Comparison of ENCODE assay signal across 9 cellular contexts in the genomic region with DNA sequence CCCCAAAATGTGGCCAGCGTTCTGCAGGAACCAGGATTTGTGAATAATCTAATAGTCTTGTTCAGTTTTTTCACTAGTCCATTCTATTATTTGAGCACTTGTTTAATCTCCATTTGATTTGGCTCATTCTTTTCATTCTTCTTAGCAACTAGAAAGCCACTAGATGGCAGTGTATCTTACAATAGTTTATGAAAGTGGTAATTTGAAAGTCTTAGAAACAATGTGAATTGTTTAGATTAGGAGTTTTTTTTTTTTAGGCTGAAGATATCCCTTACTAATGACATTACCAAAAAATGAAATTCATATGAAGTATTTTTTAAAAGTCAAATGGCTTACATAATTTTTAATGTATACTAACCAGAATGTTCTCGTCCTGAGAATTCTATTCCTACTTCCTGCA. TPM values are rescaled to one million over a fixed set of nuclear protein-coding genes. Genes with fewer than 3 reads are reported as not detected.
DNase-seq lines count a peak whose midpoint lies in the region; TF ChIP-seq lines count a peak whose summit lies in the region.
"Had no signal": no experiment of that assay in that cellular context is flagged by ENCODE, and none has a peak within 500 bp of the region (broad histone marks: within the 10 kb centered on the region; RNA-seq: fewer than 3 reads in every experiment).

No MANE protein-coding gene starts in this region.

- no peak overlapping the region for H3K4me2 ChIP-seq in MM.1S (ENCODE audit: low read depth, low read length)

- no peak overlapping the region for H3K4me3 ChIP-seq in MM.1S (ENCODE audit: low read length)

- no peaks in the 10 kb centered on the region for H3K79me2 ChIP-seq in MM.1S (ENCODE audit: low read length)

- H3K9ac ChIP-seq in MM.1S (ENCODE audit: low read length): no peak overlapping the region

- H3K36me3 ChIP-seq in MM.1S (replicated peaks; ENCODE audit: insufficient read depth, low read length): no peaks in the 10 kb centered on the region

- H3K9me3 ChIP-seq in MM.1S (replicated peaks; ENCODE audit: insufficient read depth, low read length): no peaks in the 10 kb centered on the region

- H3K4me1 Mint-ChIP-seq in brain (no peaks in the 10 kb centered on the region), nephron progenitor cell (peaks cover 13% of the 10 kb centered on the region)
- peaks cover 19% of the 10 kb centered on the region for H3K4me1 Mint-ChIP-seq in activated naive CD4-positive, alpha-beta T cell treated with anti-CD3 and anti-CD28 coated beads, Interleukin-2, amount 10 ng/mL, durations not matched to agents 7 days and 5 days
- peaks cover 26% of the 10 kb centered on the region for H3K4me1 Mint-ChIP-seq in activated T-helper 2 cell treated with anti-CD3 and anti-CD28 coated beads, Interferon-gamma antibody, Interleukin-2, Interleukin-4, amounts not matched to agents 10 μg/mL and 5 μg/mL and 100 μg/mL, durations not matched to agents 14 hours and 24 hours and 36 hours (ENCODE audit: low read depth)

- no peaks in the 10 kb centered on the region for H4K20me1 ChIP-seq in MM.1S (ENCODE audit: insufficient read depth, low read length)

- CTCF ChIA-PET in activated naive CD4-positive, alpha-beta T cell treated with anti-CD3 and anti-CD28 coated beads, Interleukin-2, amount 10 ng/mL, durations not matched to agents 7 days and 5 days (lab: Charles Lee): interaction anchor here (0.7 to 3.1 kb wide), 3 partner anchors 12 to 284 kb away, joined by 3 to 10 read pairs (median 4); no protein-coding TSS in a partner anchor

- intact Hi-C loops in activated T-helper 2 cell treated with anti-CD3 and anti-CD28 coated beads, Interferon-gamma antibody, Interleukin-2, Interleukin-4, amounts not matched to agents 10 μg/mL and 5 μg/mL and 100 μg/mL, durations not matched to agents 14 hours and 24 hours and 36 hours (cut with micrococcal nuclease): loop anchor here (5.0 kb wide), 1 partner anchor 283 kb away; no protein-coding TSS in a partner anchor

- no peak overlapping the region for H2AFZ ChIP-seq in MM.1S (ENCODE audit: low read length)

- H3K27ac Mint-ChIP-seq in brain (peak overlapping the region in 1 of 5 experiments; percentile 50), nephron progenitor cell (no peak overlapping the region)
- H3K27ac Mint-ChIP-seq in activated naive CD4-positive, alpha-beta T cell treated with anti-CD3 and anti-CD28 coated beads, Interleukin-2, amount 10 ng/mL, durations not matched to agents 7 days and 5 days: no peak overlapping the region
- H3K27ac Mint-ChIP-seq in activated T-helper 2 cell treated with anti-CD3 and anti-CD28 coated beads, Interferon-gamma antibody, Interleukin-2, Interleukin-4, amounts not matched to agents 10 μg/mL and 5 μg/mL and 100 μg/mL, durations not matched to agents 14 hours and 24 hours and 36 hours: no peak overlapping the region
- H3K27ac Mint-ChIP-seq: activated naive CD8-positive, alpha-beta T cell treated with anti-CD3 and anti-CD28 coated beads, Interleukin-2, amount 10 ng/mL, durations not matched to agents 7 days and 5 days had no signal

- peaks cover 19% of the 10 kb centered on the region for H3K36me3 Mint-ChIP-seq in brain
- peaks cover 30% of the 10 kb centered on the region for H3K36me3 Mint-ChIP-seq in nephron progenitor cell (ENCODE audit: low read depth)
- H3K36me3 Mint-ChIP-seq in activated naive CD4-positive, alpha-beta T cell treated with anti-CD3 and anti-CD28 coated beads, Interleukin-2, amount 10 ng/mL, durations not matched to agents 7 days and 5 days: peaks cover 9% of the 10 kb centered on the region
- peaks cover 15% of the 10 kb centered on the region for H3K36me3 Mint-ChIP-seq in activated T-helper 2 cell treated with anti-CD3 and anti-CD28 coated beads, Interferon-gamma antibody, Interleukin-2, Interleukin-4, amounts not matched to agents 10 μg/mL and 5 μg/mL and 100 μg/mL, durations not matched to agents 14 hours and 24 hours and 36 hours (ENCODE audit: low read depth)

- H3K4me1 ChIP-seq in MM.1S (ENCODE audit: low read length): no peaks in the 10 kb centered on the region

- H3K4me3 Mint-ChIP-seq in brain (peak overlapping the region in 1 of 5 experiments; percentile 39), nephron progenitor cell (no peak overlapping the region)
- H3K4me3 Mint-ChIP-seq in activated naive CD4-positive, alpha-beta T cell treated with anti-CD3 and anti-CD28 coated beads, Interleukin-2, amount 10 ng/mL, durations not matched to agents 7 days and 5 days: no peak overlapping the region
- H3K4me3 Mint-ChIP-seq in activated T-helper 2 cell treated with anti-CD3 and anti-CD28 coated beads, Interferon-gamma antibody, Interleukin-2, Interleukin-4, amounts not matched to agents 10 μg/mL and 5 μg/mL and 100 μg/mL, durations not matched to agents 14 hours and 24 hours and 36 hours (ENCODE audit: low read depth): no peak overlapping the region
- H3K4me3 Mint-ChIP-seq: activated naive CD8-positive, alpha-beta T cell treated with anti-CD3 and anti-CD28 coated beads, Interleukin-2, amount 10 ng/mL, durations not matched to agents 7 days and 5 days had no signal

- no peak overlapping the region for H3K27ac ChIP-seq in MM.1S (ENCODE audit: low read length)

- DNase-seq in DMS 273 (lab: John Stamatoyannopoulos, UW; ENCODE audit: unreplicated experiment) (peak; percentile 59), MM.1S (peak; percentile 56), nephron progenitor cell (no peak), middle frontal gyrus (ENCODE audit: extremely low spot score, low spot score) (no peak)
- DNase-seq in activated CD4-positive, alpha-beta T cell treated with anti-CD3 and anti-CD28 coated beads, Interleukin-2, amount 50 U/mL, for 48 hours: no peak
- DNase-seq in activated naive CD4-positive, alpha-beta T cell treated with anti-CD3 and anti-CD28 coated beads, Interleukin-2, amount 10 ng/mL, durations not matched to agents 7 days and 5 days: no peak
- DNase-seq in activated T-helper 2 cell treated with anti-CD3 and anti-CD28 coated beads, Interferon-gamma antibody, Interleukin-2, Interleukin-4, amounts not matched to agents 10 μg/mL and 5 μg/mL and 100 μg/mL, durations not matched to agents 14 hours and 24 hours and 36 hours (ENCODE audit: low spot score): no peak
- DNase-seq: activated naive CD8-positive, alpha-beta T cell treated with anti-CD3 and anti-CD28 coated beads, Interleukin-2, amount 10 ng/mL, durations not matched to agents 7 days and 5 days had no signal

- no peaks in the 10 kb centered on the region; the same call in 1 of the 2 replicates for H3F3A ChIP-seq in MM.1S (ENCODE audit: insufficient read depth, low read length)

- H3K27me3 Mint-ChIP-seq in brain (no peaks in the 10 kb centered on the region), nephron progenitor cell (ENCODE audit: low read depth, poor library complexity) (no peaks in the 10 kb centered on the region)
- H3K27me3 Mint-ChIP-seq in activated naive CD4-positive, alpha-beta T cell treated with anti-CD3 and anti-CD28 coated beads, Interleukin-2, amount 10 ng/mL, durations not matched to agents 7 days and 5 days: no peaks in the 10 kb centered on the region
- H3K27me3 Mint-ChIP-seq in activated T-helper 2 cell treated with anti-CD3 and anti-CD28 coated beads, Interferon-gamma antibody, Interleukin-2, Interleukin-4, amounts not matched to agents 10 μg/mL and 5 μg/mL and 100 μg/mL, durations not matched to agents 14 hours and 24 hours and 36 hours (ENCODE audit: low read depth): no peaks in the 10 kb centered on the region
- H3K27me3 Mint-ChIP-seq: activated naive CD8-positive, alpha-beta T cell treated with anti-CD3 and anti-CD28 coated beads, Interleukin-2, amount 10 ng/mL, durations not matched to agents 7 days and 5 days had no signal

- H3K27me3 ChIP-seq in MM.1S (replicated peaks; ENCODE audit: insufficient read depth, low read length): no peaks in the 10 kb centered on the region

- H3K9me2 ChIP-seq in MM.1S (replicated peaks; ENCODE audit: insufficient read depth, low read length): no peaks in the 10 kb centered on the region

- TF ChIP-seq CTCF in MM.1S (IDR thresholded peaks at IDR 0.05; ENCODE audit: low read length) (peak; percentile 71), brain (conservative IDR thresholded peaks at IDR 0.05) (peak; percentile 42 to 66), nephron progenitor cell (IDR thresholded peaks at IDR 0.05) (peak; percentile 41)

- no peaks in the 10 kb centered on the region for H3K9me3 Mint-ChIP-seq in brain
- H3K9me3 Mint-ChIP-seq in nephron progenitor cell: no peaks in the 10 kb centered on the region
- H3K9me3 Mint-ChIP-seq in activated naive CD4-positive, alpha-beta T cell treated with anti-CD3 and anti-CD28 coated beads, Interleukin-2, amount 10 ng/mL, durations not matched to agents 7 days and 5 days: no peaks in the 10 kb centered on the region
- H3K9me3 Mint-ChIP-seq in activated T-helper 2 cell treated with anti-CD3 and anti-CD28 coated beads, Interferon-gamma antibody, Interleukin-2, Interleukin-4, amounts not matched to agents 10 μg/mL and 5 μg/mL and 100 μg/mL, durations not matched to agents 14 hours and 24 hours and 36 hours: no peaks in the 10 kb centered on the region
- H3K9me3 Mint-ChIP-seq: activated naive CD8-positive, alpha-beta T cell treated with anti-CD3 and anti-CD28 coated beads, Interleukin-2, amount 10 ng/mL, durations not matched to agents 7 days and 5 days had no signal

RNA-seq across cellular contexts. Expression of gene ERI2, which starts 6.7 kb away (rescaled TPM):
- polyA plus RNA-seq in brain (ENCODE audit: insufficient read depth, low read depth, low replicate concordance): 4.7 TPM
- total RNA-seq in activated T-helper 2 cell treated with anti-CD3 and anti-CD28 coated beads, Interferon-gamma antibody, Interleukin-2, Interleukin-4, amounts not matched to agents 10 μg/mL and 5 μg/mL and 100 μg/mL, durations not matched to agents 14 hours and 24 hours and 36 hours: 13.2 and 14.4 TPM in 2 replicates

RNA-seq across cellular contexts. Expression of gene REXO5, which starts 6.7 kb away (rescaled TPM):
- polyA plus RNA-seq in brain (ENCODE audit: insufficient read depth, low read depth, low replicate concordance): 12.6 TPM
- 11.4 and 11.8 TPM in 2 replicates for total RNA-seq in activated T-helper 2 cell treated with anti-CD3 and anti-CD28 coated beads, Interferon-gamma antibody, Interleukin-2, Interleukin-4, amounts not matched to agents 10 μg/mL and 5 μg/mL and 100 μg/mL, durations not matched to agents 14 hours and 24 hours and 36 hours

RNA-seq across cellular contexts. Expression of gene ACSM3, which starts 35.8 kb away (rescaled TPM):
- not detected for polyA plus RNA-seq in brain (ENCODE audit: insufficient read depth, low read depth, low replicate concordance)
- total RNA-seq in activated T-helper 2 cell treated with anti-CD3 and anti-CD28 coated beads, Interferon-gamma antibody, Interleukin-2, Interleukin-4, amounts not matched to agents 10 μg/mL and 5 μg/mL and 100 μg/mL, durations not matched to agents 14 hours and 24 hours and 36 hours: 3.9 and 5.5 TPM in 2 replicates

RNA-seq across cellular contexts. Expression of gene THUMPD1, which starts 58.0 kb away (rescaled TPM):
- polyA plus RNA-seq in brain (ENCODE audit: insufficient read depth, low read depth, low replicate concordance): 11.3 TPM
- 46.3 and 47.7 TPM in 2 replicates for total RNA-seq in activated T-helper 2 cell treated with anti-CD3 and anti-CD28 coated beads, Interferon-gamma antibody, Interleukin-2, Interleukin-4, amounts not matched to agents 10 μg/mL and 5 μg/mL and 100 μg/mL, durations not matched to agents 14 hours and 24 hours and 36 hours

Comparison
In these comparisons a context has a peak if more than half of its experiments do, and no peak if none do; other contexts are left out.
1. DNase-seq: peak in DMS 273 (single experiment) and MM.1S (single experiment); none in nephron progenitor cell (single experiment), middle frontal gyrus (single experiment), activated CD4-positive, alpha-beta T cell treated with anti-CD3 and anti-CD28 coated beads, Interleukin-2, amount 50 U/mL, for 48 hours (0 of 2), activated naive CD4-positive, alpha-beta T cell treated with anti-CD3 and anti-CD28 coated beads, Interleukin-2, amount 10 ng/mL, durations not matched to agents 7 days and 5 days (single experiment) and activated T-helper 2 cell treated with anti-CD3 and anti-CD28 coated beads, Interferon-gamma antibody, Interleukin-2, Interleukin-4, amounts not matched to agents 10 μg/mL and 5 μg/mL and 100 μg/mL, durations not matched to agents 14 hours and 24 hours and 36 hours (single experiment).
2. Peak in every context shown above with its lines, with median percentiles within 50 percentile points of each other: CTCF ChIP-seq.